ENCODE assay signal across 22 cellular contexts in the genomic region with DNA sequence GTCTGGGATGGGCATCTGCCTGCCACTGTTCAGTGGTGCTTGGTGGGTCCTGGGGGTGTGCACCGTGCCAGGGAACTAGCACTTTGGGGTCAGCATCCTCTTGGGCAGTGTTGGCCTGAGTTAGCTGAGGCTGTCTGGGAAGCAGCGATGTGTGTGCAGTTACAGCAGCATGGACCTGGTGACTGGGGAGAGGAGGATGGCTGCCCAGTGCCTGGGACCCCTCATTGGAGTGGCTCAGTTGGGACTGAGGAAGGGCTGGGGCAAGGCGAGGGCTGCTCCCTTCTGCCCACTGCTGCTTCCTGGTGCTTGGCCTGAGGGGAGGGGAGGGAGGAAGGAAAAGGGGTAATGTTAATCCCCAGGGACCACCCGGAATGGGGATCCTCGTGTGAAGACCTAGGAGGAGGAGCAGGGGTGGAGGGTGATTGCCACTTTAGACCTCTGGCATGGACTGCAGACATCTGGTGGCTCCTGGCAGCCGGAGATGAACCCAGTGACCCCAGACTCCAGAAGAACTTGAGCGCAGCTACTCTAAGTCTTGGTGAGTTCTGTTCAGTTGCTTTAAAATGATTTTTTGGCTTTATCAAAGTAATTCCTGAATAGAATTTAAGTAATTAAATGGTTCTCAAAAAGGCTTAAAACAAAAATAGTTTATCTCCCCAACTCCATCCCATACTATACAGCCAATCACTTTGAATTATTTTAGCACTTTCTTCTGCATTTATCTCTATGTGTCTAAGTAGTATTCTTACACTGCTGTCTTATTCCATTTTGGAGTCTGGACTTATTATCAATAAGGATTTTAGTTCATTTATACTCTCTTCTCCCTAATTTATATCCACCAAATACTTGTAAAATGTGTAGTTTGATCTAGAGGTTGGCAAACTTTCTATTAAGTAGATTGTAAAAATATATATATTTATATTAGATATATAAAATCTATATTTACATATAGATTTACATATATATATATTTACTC. TPM values are rescaled to one million over a fixed set of nuclear protein-coding genes. Genes with fewer than 3 reads are reported as not detected.
DNase-seq lines count a peak whose midpoint lies in the region; ATAC-seq and TF ChIP-seq lines count a peak whose summit lies in the region.
"Had no signal": no experiment of that assay in that cellular context is flagged by ENCODE, and none has a peak within 500 bp of the region (broad histone marks: within the 10 kb centered on the region; RNA-seq: fewer than 3 reads in every experiment).

No MANE protein-coding gene starts in this region.

- H3K9me3 Mint-ChIP-seq in endodermal cell (no peaks in the 10 kb centered on the region), nephron progenitor cell (no peaks in the 10 kb centered on the region), type B pancreatic cell (no peaks in the 10 kb centered on the region)
- H3K9me3 Mint-ChIP-seq: activated naive CD8-positive, alpha-beta T cell treated with anti-CD3 and anti-CD28 coated beads, Interleukin-2, amount 10 ng/mL, durations not matched to agents 7 days and 5 days; activated T-cell treated with anti-CD3 and anti-CD28 coated beads, Interleukin-2, amount 50 U/mL, for 24 hours; brain; CD4-positive, alpha-beta T cell; natural killer cell treated with Interleukin-12 subunit alpha and Interleukin-12 subunit beta and Interleukin-15 and Interleukin-18, amount 100 ng/mL, for 72 hours had no signal

- H3K27ac ChIP-seq in endodermal cell (ENCODE audit: low read depth, low read length), result no peak overlapping the region
- H3K27ac ChIP-seq: tibial artery had no signal

- WGBS in endodermal cell (ENCODE audit: insufficient coverage in 1 of 2, insufficient read length in 1 of 2), 2 experiments, result 88 to 100% methylated on average over 2 to 7 of the region's 7 CpGs

- no peak overlapping the region for H3K4me3 ChIP-seq in endodermal cell (ENCODE audit: low read length)
- H3K4me3 ChIP-seq: lung, tibial artery had no signal

- no peak overlapping the region for H3K9ac ChIP-seq in endodermal cell (ENCODE audit: extremely low read depth, low read length, poor library complexity, severe bottlenecking)
- H3K9ac ChIP-seq: SK-N-SH had no signal

- H3K27me3 ChIP-seq in endodermal cell (ENCODE audit: control insufficient read depth, insufficient read depth, low read length, poor library complexity, severe bottlenecking), result no peaks in the 10 kb centered on the region
- H3K27me3 ChIP-seq: tibial artery had no signal

- peaks cover 20% of the 10 kb centered on the region for H3K36me3 ChIP-seq in endodermal cell (ENCODE audit: control insufficient read depth, insufficient read depth, low read length)

- H3K36me3 Mint-ChIP-seq in endodermal cell (ENCODE audit: low read depth) (peaks cover 12% of the 10 kb centered on the region), nephron progenitor cell (ENCODE audit: low read depth) (peaks cover 10% of the 10 kb centered on the region), type B pancreatic cell (no peaks in the 10 kb centered on the region)
- H3K36me3 Mint-ChIP-seq: activated naive CD8-positive, alpha-beta T cell treated with anti-CD3 and anti-CD28 coated beads, Interleukin-2, amount 10 ng/mL, durations not matched to agents 7 days and 5 days; natural killer cell treated with Interleukin-12 subunit alpha and Interleukin-12 subunit beta and Interleukin-15 and Interleukin-18, amount 100 ng/mL, for 72 hours had no signal

- H3K4me3 Mint-ChIP-seq in endodermal cell, result no peak overlapping the region
- H3K4me3 Mint-ChIP-seq in nephron progenitor cell, result no peak overlapping the region
- H3K4me3 Mint-ChIP-seq in type B pancreatic cell, result no peak overlapping the region
- H3K4me3 Mint-ChIP-seq: activated naive CD8-positive, alpha-beta T cell treated with anti-CD3 and anti-CD28 coated beads, Interleukin-2, amount 10 ng/mL, durations not matched to agents 7 days and 5 days; activated T-cell treated with anti-CD3 and anti-CD28 coated beads, Interleukin-2, amount 50 U/mL, for 24 hours; brain; CD4-positive, alpha-beta T cell; natural killer cell treated with Interleukin-12 subunit alpha and Interleukin-12 subunit beta and Interleukin-15 and Interleukin-18, amount 100 ng/mL, for 72 hours had no signal

- TF ChIP-seq CTCF in endodermal cell (conservative IDR thresholded peaks at IDR 0.05) (no peak), nephron progenitor cell (IDR thresholded peaks at IDR 0.05) (no peak), type B pancreatic cell (conservative IDR thresholded peaks at IDR 0.05) (no peak)

- DNase-seq in activated effector memory CD4-positive, alpha-beta T cell treated with anti-CD3 and anti-CD28 coated beads, Interleukin-2, amount 50 U/mL, for 16 hours, result peak; percentile 60
- no peak for DNase-seq in activated effector memory CD4-positive, alpha-beta T cell treated with Interleukin-2 at 50 U/mL for 16 hours
- peak; percentile 40 for DNase-seq in endodermal cell
- DNase-seq in nephron progenitor cell, result no peak
- peak; percentile 45 for DNase-seq in type B pancreatic cell (ENCODE audit: extremely low spot score, unreplicated experiment)
- no peak for DNase-seq in NAMALWA (ENCODE audit: low spot score)
- DNase-seq: activated naive CD8-positive, alpha-beta T cell treated with anti-CD3 and anti-CD28 coated beads, Interleukin-2, amount 10 ng/mL, durations not matched to agents 7 days and 5 days; dermis blood vessel endothelial cell; DMS53; NCI-H1436 treated with DMSO at 0.1 percent for 48 hours; SK-N-SH; stimulated activated CD4-positive, alpha-beta T cell treated with anti-CD3 and anti-CD28 coated beads, Interleukin-12 subunit alpha, Interleukin-12 subunit beta, amount 100 ng/mL, for 4 hours had no signal

- H3K27ac Mint-ChIP-seq in endodermal cell, result peak overlapping the region; percentile 26
- H3K27ac Mint-ChIP-seq in nephron progenitor cell, result peak overlapping the region; percentile 36
- H3K27ac Mint-ChIP-seq in type B pancreatic cell, result peak overlapping the region; percentile 34
- H3K27ac Mint-ChIP-seq: activated naive CD8-positive, alpha-beta T cell treated with anti-CD3 and anti-CD28 coated beads, Interleukin-2, amount 10 ng/mL, durations not matched to agents 7 days and 5 days; activated T-cell treated with anti-CD3 and anti-CD28 coated beads, Interleukin-2, amount 50 U/mL, for 24 hours; CD4-positive, alpha-beta T cell; natural killer cell treated with Interleukin-12 subunit alpha and Interleukin-12 subunit beta and Interleukin-15 and Interleukin-18, amount 100 ng/mL, for 72 hours had no signal

- no peak for ATAC-seq in HG03045 (IDR thresholded peaks at IDR 0.05; ENCODE audit: unreplicated experiment)
- no peak for ATAC-seq in HG03460 (IDR thresholded peaks at IDR 0.05; ENCODE audit: unreplicated experiment)
- ATAC-seq: activated CD4-positive, CD25-positive, alpha-beta regulatory T cell treated with anti-CD3 and anti-CD28 coated beads, Interleukin-2, amount 50 U/mL, for 24 hours; Panc1 had no signal

- no peaks in the 10 kb centered on the region for H3K9me3 ChIP-seq in endodermal cell (ENCODE audit: control insufficient read depth, low read length)
- H3K9me3 ChIP-seq: SK-N-SH, tibial artery had no signal

- H3K27me3 Mint-ChIP-seq in endodermal cell (ENCODE audit: insufficient read depth) (no peaks in the 10 kb centered on the region), nephron progenitor cell (ENCODE audit: low read depth, poor library complexity) (no peaks in the 10 kb centered on the region), type B pancreatic cell (no peaks in the 10 kb centered on the region)
- H3K27me3 Mint-ChIP-seq: activated naive CD8-positive, alpha-beta T cell treated with anti-CD3 and anti-CD28 coated beads, Interleukin-2, amount 10 ng/mL, durations not matched to agents 7 days and 5 days; activated T-cell treated with anti-CD3 and anti-CD28 coated beads, Interleukin-2, amount 50 U/mL, for 24 hours; brain; CD4-positive, alpha-beta T cell; natural killer cell treated with Interleukin-12 subunit alpha and Interleukin-12 subunit beta and Interleukin-15 and Interleukin-18, amount 100 ng/mL, for 72 hours had no signal

- no peaks in the 10 kb centered on the region for H3K4me1 ChIP-seq in endodermal cell (ENCODE audit: control insufficient read depth, insufficient read depth, low read length)
- H3K4me1 ChIP-seq: tibial artery had no signal

- H3K4me1 Mint-ChIP-seq in endodermal cell (peaks cover 15% of the 10 kb centered on the region), nephron progenitor cell (peaks cover 51% of the 10 kb centered on the region), type B pancreatic cell (ENCODE audit: unreplicated experiment) (peaks cover 3% of the 10 kb centered on the region)

RNA-seq across cellular contexts. Expression of gene TMEM191C, which starts 15.4 kb away (rescaled TPM):
- total RNA-seq in endodermal cell, result 1 to 10 TPM; 4.0 to 4.4 TPM
- 4.3 TPM for polyA plus RNA-seq in endodermal cell (2013, experiment 1 of 2)
- 1.9 TPM for polyA plus RNA-seq in endodermal cell (2013, experiment 2 of 2)
- total RNA-seq in type B pancreatic cell (ENCODE audit: low replicate concordance), result 6.8 and 20.2 TPM in 2 replicates

RNA-seq across cellular contexts. Expression of gene HIC2, which starts 34.7 kb away (rescaled TPM):
- total RNA-seq in endodermal cell, result 10 to 100 TPM; 38.5 to 45.6 TPM
- polyA plus RNA-seq in endodermal cell (2013, experiment 1 of 2), result 24.9 TPM
- 22.4 TPM for polyA plus RNA-seq in endodermal cell (2013, experiment 2 of 2)
- total RNA-seq in type B pancreatic cell (ENCODE audit: low replicate concordance), result 36.1 and 65.5 TPM in 2 replicates

Comparison
In these comparisons a context has a peak if more than half of its experiments do, and no peak if none do; other contexts are left out.
1. DNase-seq: peak in activated effector memory CD4-positive, alpha-beta T cell treated with anti-CD3 and anti-CD28 coated beads, Interleukin-2, amount 50 U/mL, for 16 hours (single experiment), endodermal cell (single experiment) and type B pancreatic cell (single experiment); none in activated effector memory CD4-positive, alpha-beta T cell treated with Interleukin-2 at 50 U/mL for 16 hours (single experiment), nephron progenitor cell (single experiment) and NAMALWA (single experiment).
2. Peak in every context shown above with its lines, with median percentiles within 50 percentile points of each other: H3K27ac Mint-ChIP-seq.